ENCODE assay signal across 13 cellular contexts in the genomic region with DNA sequence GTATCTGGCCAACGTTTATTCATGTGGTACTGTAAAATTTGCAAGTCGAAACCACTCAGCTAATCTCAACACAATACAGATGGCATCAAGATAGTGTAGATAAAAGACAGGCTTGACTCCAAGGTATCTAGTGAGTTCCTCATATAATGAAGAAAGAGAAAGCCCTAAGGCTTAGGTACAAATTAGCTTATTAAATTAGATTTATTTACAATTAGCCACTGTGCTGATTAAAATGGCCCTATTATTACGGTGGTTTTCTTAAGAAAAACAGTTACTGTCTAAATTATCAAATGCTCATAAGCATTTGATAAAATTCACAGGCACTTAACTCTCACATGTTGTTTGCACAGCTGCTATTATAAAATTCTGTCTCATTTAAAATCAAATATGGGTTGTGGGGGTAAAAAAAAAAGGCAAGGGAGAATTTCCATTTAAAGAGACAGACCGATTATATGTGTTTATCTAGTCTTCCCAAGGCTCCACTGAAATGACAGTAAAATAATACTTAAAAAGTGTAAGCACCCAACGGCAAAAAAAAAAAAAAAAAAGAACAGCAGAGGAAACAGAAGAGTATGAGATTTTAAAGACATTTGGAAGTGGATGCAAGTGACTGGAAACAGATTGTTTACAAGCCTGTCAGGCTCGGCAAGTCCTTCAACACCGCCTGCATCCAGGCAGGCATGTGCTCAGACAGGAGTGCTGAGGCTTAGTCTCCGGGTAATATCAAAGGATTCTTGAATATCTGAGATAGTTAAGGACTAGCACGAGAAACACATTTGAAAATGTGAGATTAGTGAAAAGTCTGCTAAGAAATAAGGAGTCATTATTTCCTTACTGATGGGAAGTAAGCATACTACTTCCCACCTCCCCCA. TPM values are rescaled to one million over a fixed set of nuclear protein-coding genes. Genes with fewer than 3 reads are reported as not detected.
DNase-seq lines count a peak whose midpoint lies in the region; ATAC-seq and TF ChIP-seq lines count a peak whose summit lies in the region.
"Had no signal": no experiment of that assay in that cellular context is flagged by ENCODE, and none has a peak within 500 bp of the region (broad histone marks: within the 10 kb centered on the region; RNA-seq: fewer than 3 reads in every experiment).

No MANE protein-coding gene starts in this region.

- no peak overlapping the region for H3K27ac ChIP-seq in left lung
- H3K27ac ChIP-seq: thoracic aorta had no signal

- no peak overlapping the region for H3K27ac Mint-ChIP-seq in activated naive CD4-positive, alpha-beta T cell treated with anti-CD3 and anti-CD28 coated beads, Interleukin-2, amount 10 ng/mL, durations not matched to agents 7 days and 5 days
- H3K27ac Mint-ChIP-seq: activated CD4-positive, alpha-beta T cell treated with anti-CD3 and anti-CD28 coated beads for 36 hours; B cell had no signal

- no peaks in the 10 kb centered on the region for H3K4me1 Mint-ChIP-seq in activated naive CD4-positive, alpha-beta T cell treated with anti-CD3 and anti-CD28 coated beads, Interleukin-2, amount 10 ng/mL, durations not matched to agents 7 days and 5 days
- H3K4me1 Mint-ChIP-seq: B cell had no signal

- no peak for TF ChIP-seq CTCF in left lung (IDR thresholded peaks at IDR 0.05)

- H3K4me1 ChIP-seq in left lung = peaks cover 5 to 7% of the 10 kb centered on the region in 2 donors

- H3K27me3 Mint-ChIP-seq in activated naive CD4-positive, alpha-beta T cell treated with anti-CD3 and anti-CD28 coated beads, Interleukin-2, amount 10 ng/mL, durations not matched to agents 7 days and 5 days = no peaks in the 10 kb centered on the region
- H3K27me3 Mint-ChIP-seq: activated CD4-positive, alpha-beta T cell treated with anti-CD3 and anti-CD28 coated beads for 36 hours; B cell had no signal

- no peaks in the 10 kb centered on the region for H3K36me3 ChIP-seq in left lung
- H3K36me3 ChIP-seq: thoracic aorta had no signal

- no peak overlapping the region for H3K4me3 Mint-ChIP-seq in activated naive CD4-positive, alpha-beta T cell treated with anti-CD3 and anti-CD28 coated beads, Interleukin-2, amount 10 ng/mL, durations not matched to agents 7 days and 5 days
- H3K4me3 Mint-ChIP-seq: activated CD4-positive, alpha-beta T cell treated with anti-CD3 and anti-CD28 coated beads for 36 hours; B cell had no signal

- H3K27me3 ChIP-seq in left lung = no peaks in the 10 kb centered on the region

- CTCF ChIA-PET in activated naive CD4-positive, alpha-beta T cell treated with anti-CD3 and anti-CD28 coated beads, Interleukin-2, amount 10 ng/mL, durations not matched to agents 7 days and 5 days (lab: Charles Lee) = no interaction called here

- DNase-seq in DMS153 treated with DMSO at 0.1 percent for 48 hours (lab: John Stamatoyannopoulos, UW; ENCODE audit: unreplicated experiment) (peak; percentile 90), NCI-H187 (lab: John Stamatoyannopoulos, UW) (peak; percentile 32 to 76), RPMI7951 (ENCODE audit: low read depth) (peak; percentile 3), left lung (no peak), KBM-7 (no peak)
- no peak for DNase-seq in activated CD4-positive, alpha-beta T cell treated with anti-CD3 and anti-CD28 coated beads, Interleukin-2, amount 50 U/mL, for 48 hours
- no peak for DNase-seq in activated naive CD4-positive, alpha-beta T cell treated with anti-CD3 and anti-CD28 coated beads, Interleukin-2, amount 10 ng/mL, durations not matched to agents 7 days and 5 days
- DNase-seq: activated CD4-positive, alpha-beta T cell treated with anti-CD3 and anti-CD28 coated beads for 36 hours; activated gamma-delta T cell had no signal

- H3K36me3 Mint-ChIP-seq in activated naive CD4-positive, alpha-beta T cell treated with anti-CD3 and anti-CD28 coated beads, Interleukin-2, amount 10 ng/mL, durations not matched to agents 7 days and 5 days = no peaks in the 10 kb centered on the region

- no peak overlapping the region for H3K4me3 ChIP-seq in left lung
- H3K4me3 ChIP-seq: lung, thoracic aorta had no signal

- in situ Hi-C loops in KBM-7 (cut with MboI; ENCODE audit: low pct_unique_long_range_greater_than_20kb, low sequenced_read_pairs) = loop anchor here (25.0 kb wide), 1 partner anchor 190 kb away; no protein-coding TSS in a partner anchor

- ATAC-seq in left lung = peak; percentile 46
- no peak for ATAC-seq in HG02623 (IDR thresholded peaks at IDR 0.05; ENCODE audit: unreplicated experiment)

- intact Hi-C loops in left lung (cut with DNase I) = no loop called here

- H3K9me3 ChIP-seq in left lung = no peaks in the 10 kb centered on the region
- H3K9me3 ChIP-seq: thoracic aorta had no signal

- peaks cover 3% of the 10 kb centered on the region for H3K9me3 Mint-ChIP-seq in activated naive CD4-positive, alpha-beta T cell treated with anti-CD3 and anti-CD28 coated beads, Interleukin-2, amount 10 ng/mL, durations not matched to agents 7 days and 5 days

RNA-seq across cellular contexts. Expression of a gene that starts 55.1 kb away (rescaled TPM):
- 8.0 and 9.9 TPM in 2 replicates for total RNA-seq in RPMI7951 (2014; rRNA removed; shearing (Covaris generic))
- 10 to 100 TPM; 22.2 to 24.7 TPM for total RNA-seq in left lung

Comparison
In these comparisons a context has a peak if more than half of its experiments do, and no peak if none do; other contexts are left out.
1. DNase-seq: peak in DMS153 treated with DMSO at 0.1 percent for 48 hours (single experiment), NCI-H187 (2 of 2) and RPMI7951 (single experiment); none in left lung (0 of 2), activated CD4-positive, alpha-beta T cell treated with anti-CD3 and anti-CD28 coated beads, Interleukin-2, amount 50 U/mL, for 48 hours (0 of 2), activated naive CD4-positive, alpha-beta T cell treated with anti-CD3 and anti-CD28 coated beads, Interleukin-2, amount 10 ng/mL, durations not matched to agents 7 days and 5 days (single experiment) and KBM-7 (single experiment).